8 cellular contexts compared by ENCODE assay signal in genomic region chr9:87684627-87685204, GRCh38. TPM values are rescaled to one million over a fixed set of nuclear protein-coding genes. Genes with fewer than 3 reads are reported as not detected.
DNase-seq lines count a peak whose midpoint lies in the region; ATAC-seq and TF ChIP-seq lines count a peak whose summit lies in the region.

No MANE protein-coding gene starts in this region.

- H4K20me1 ChIP-seq in HCT116 (ENCODE audit: insufficient read depth), result no peaks in the 10 kb centered on the region

- POLR2A ChIA-PET in HCT116 (lab: Charles Lee), result interaction anchor here (0.9 kb wide), 1 partner anchor 41 kb away, joined by 3 read pairs; the partner anchor contains the start of gene CTSL

- no peak for TF ChIP-seq POLR2A in HCT116 (IDR thresholded peaks at IDR 0.05; ENCODE audit: borderline replicate concordance, extremely low read depth, insufficient read depth, insufficient read length)
- TF ChIP-seq POLR2A in thyroid gland (IDR thresholded peaks at IDR 0.05), result no peak

- no TSS peak for BruUV-seq in HCT116 (replicated peaks; lab: Mats Ljungman, UMichigan)

- CTCF ChIA-PET in HCT116 (lab: Charles Lee), result interaction anchor here (0.7 to 3.4 kb wide), 13 partner anchors 11 to 308 kb away, joined by 3 to 33 read pairs (median 3); partner anchors contain the start of gene CTSL

- TF ChIP-seq CTCF in 22Rv1 (IDR thresholded peaks at IDR 0.05), result peak; percentile 85
- peak; percentile 72 to 86 (median 75); a peak in 5 of 6 replicates for TF ChIP-seq CTCF in HCT116 (IDR thresholded peaks at IDR 0.05 in 2 of 3, conservative IDR thresholded peaks at IDR 0.05 in 1 of 3; ENCODE audit: borderline replicate concordance in 1 of 3, insufficient read depth in 1 of 3, low read depth in 2 of 3, low read length in 2 of 3)
- peak; percentile 43 to 81 (median 66) for TF ChIP-seq CTCF in thyroid gland (IDR thresholded peaks at IDR 0.05)

- RAD21 ChIA-PET in HCT116 (lab: Charles Lee; ENCODE audit: low non-redundant PET in 1 of 2, low total read pairs in 2 of 2, uncharacterized antibody in 2 of 2, unreplicated experiment in 2 of 2), result interaction anchor here (0.6 to 1.3 kb wide), 3 partner anchors 10 to 42 kb away, joined by 3 read pairs; partner anchors contain the start of gene CTSL (in 2 of the 2)

- peak overlapping the region; percentile 32; the same call in 1 of the 2 replicates for H3K4me2 ChIP-seq in HCT116 (ENCODE audit: low read length)

- DNase-seq in HCT116 (ENCODE audit: low read depth, low spot score), result peak; percentile 15
- peak; percentile 57 for DNase-seq in astrocyte of the hippocampus (ENCODE audit: low read depth, low spot score)
- DNase-seq in inferior parietal cortex (ENCODE audit: extremely low spot score), result peak; percentile 81
- peak; percentile 59 to 70 for DNase-seq in thyroid gland

- intact Hi-C loops in HCT116 (cut with micrococcal nuclease) (loop anchor here (1.0 to 10.0 kb wide), 2 partner anchors 129 to 1320 kb away; no protein-coding TSS in a partner anchor), thyroid gland (cut with DNase I) (no loop called here)

- no peaks in the 10 kb centered on the region for H3K27me3 ChIP-seq in HCT116 (ENCODE audit: insufficient read depth, low read length)
- H3K27me3 ChIP-seq in thyroid gland, result no peaks in the 10 kb centered on the region

- H2AFZ ChIP-seq in HCT116 (ENCODE audit: low read depth, low read length, poor library complexity, severe bottlenecking), result peak overlapping the region; percentile 63

- no peaks in the 10 kb centered on the region for H3K36me3 ChIP-seq in HCT116 (ENCODE audit: control insufficient read depth in 1 of 2, insufficient read depth in 2 of 2, low read length in 2 of 2)
- peaks cover 5 to 7% of the 10 kb centered on the region in 2 donors for H3K36me3 ChIP-seq in thyroid gland

- H3K27ac ChIP-seq in 22Rv1, result no peak overlapping the region
- no peak overlapping the region for H3K27ac ChIP-seq in HCT116 (ENCODE audit: low read depth, low read length)
- no peak overlapping the region for H3K27ac ChIP-seq in thyroid gland

- ATAC-seq in HCT116 (peak; percentile 90), HG02981 (IDR thresholded peaks at IDR 0.05; ENCODE audit: unreplicated experiment) (no peak), GM18873 (IDR thresholded peaks at IDR 0.05; ENCODE audit: low FRiP score, unreplicated experiment) (no peak), HG02623 (IDR thresholded peaks at IDR 0.05; ENCODE audit: unreplicated experiment) (no peak)

- H3K4me3 ChIP-seq in HCT116 (replicated peaks in 1 of 2; ENCODE audit: low read depth in 1 of 2, low read length in 2 of 2), result no peak overlapping the region
- no peak overlapping the region for H3K4me3 ChIP-seq in thyroid gland (replicated peaks in 1 of 3)

- H3K9ac ChIP-seq in HCT116 (ENCODE audit: low read length), result no peak overlapping the region

- H3K9me3 ChIP-seq in HCT116 (ENCODE audit: control insufficient read depth in 1 of 2, insufficient read depth in 1 of 2, low read depth in 1 of 2, low read length in 2 of 2) (no peaks in the 10 kb centered on the region), thyroid gland (no peaks in the 10 kb centered on the region)

- H3K79me2 ChIP-seq in HCT116 (ENCODE audit: insufficient read depth, low read length), result no peaks in the 10 kb centered on the region

- TF ChIP-seq RAD21 in HCT116 (IDR thresholded peaks at IDR 0.05; ENCODE audit: low read depth), result peak; percentile 88

- H3K9me2 ChIP-seq in HCT116 (ENCODE audit: insufficient read depth), result no peaks in the 10 kb centered on the region

- 28 to 34% methylated on average over 11 of the region's 11 CpGs for WGBS in thyroid gland, 2 donors

- peaks cover 0 to 4% of the 10 kb centered on the region in 2 experiments; a peak in 1 of 4 replicates for H3K4me1 ChIP-seq in HCT116 (ENCODE audit: control insufficient read depth in 1 of 2, insufficient read depth in 2 of 2, low read length in 2 of 2)
- H3K4me1 ChIP-seq in thyroid gland, result peaks cover 5 to 8% of the 10 kb centered on the region in 2 donors

TF ChIP-seq in HCT116, 20 proteins besides CTCF, POLR2A, EP300 and RAD21:
- TF ChIP-seq CEBPB (IDR thresholded peaks at IDR 0.05; ENCODE audit: low read depth) (no peak), SIN3A (IDR thresholded peaks at IDR 0.05; ENCODE audit: low read depth) (no peak), CBX3 (IDR thresholded peaks at IDR 0.05; ENCODE audit: low read depth) (no peak; the same call in 1 of the 2 replicates), ZFX (IDR thresholded peaks at IDR 0.05) (no peak)
- TF ChIP-seq, protein P1, sequence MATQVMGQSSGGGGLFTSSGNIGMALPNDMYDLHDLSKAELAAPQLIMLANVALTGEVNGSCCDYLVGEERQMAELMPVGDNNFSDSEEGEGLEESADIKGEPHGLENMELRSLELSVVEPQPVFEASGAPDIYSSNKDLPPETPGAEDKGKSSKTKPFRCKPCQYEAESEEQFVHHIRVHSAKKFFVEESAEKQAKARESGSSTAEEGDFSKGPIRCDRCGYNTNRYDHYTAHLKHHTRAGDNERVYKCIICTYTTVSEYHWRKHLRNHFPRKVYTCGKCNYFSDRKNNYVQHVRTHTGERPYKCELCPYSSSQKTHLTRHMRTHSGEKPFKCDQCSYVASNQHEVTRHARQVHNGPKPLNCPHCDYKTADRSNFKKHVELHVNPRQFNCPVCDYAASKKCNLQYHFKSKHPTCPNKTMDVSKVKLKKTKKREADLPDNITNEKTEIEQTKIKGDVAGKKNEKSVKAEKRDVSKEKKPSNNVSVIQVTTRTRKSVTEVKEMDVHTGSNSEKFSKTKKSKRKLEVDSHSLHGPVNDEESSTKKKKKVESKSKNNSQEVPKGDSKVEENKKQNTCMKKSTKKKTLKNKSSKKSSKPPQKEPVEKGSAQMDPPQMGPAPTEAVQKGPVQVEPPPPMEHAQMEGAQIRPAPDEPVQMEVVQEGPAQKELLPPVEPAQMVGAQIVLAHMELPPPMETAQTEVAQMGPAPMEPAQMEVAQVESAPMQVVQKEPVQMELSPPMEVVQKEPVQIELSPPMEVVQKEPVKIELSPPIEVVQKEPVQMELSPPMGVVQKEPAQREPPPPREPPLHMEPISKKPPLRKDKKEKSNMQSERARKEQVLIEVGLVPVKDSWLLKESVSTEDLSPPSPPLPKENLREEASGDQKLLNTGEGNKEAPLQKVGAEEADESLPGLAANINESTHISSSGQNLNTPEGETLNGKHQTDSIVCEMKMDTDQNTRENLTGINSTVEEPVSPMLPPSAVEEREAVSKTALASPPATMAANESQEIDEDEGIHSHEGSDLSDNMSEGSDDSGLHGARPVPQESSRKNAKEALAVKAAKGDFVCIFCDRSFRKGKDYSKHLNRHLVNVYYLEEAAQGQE (IDR thresholded peaks at IDR 0.05; ENCODE audit: low read depth), result no peak
- TF ChIP-seq, protein P2, sequence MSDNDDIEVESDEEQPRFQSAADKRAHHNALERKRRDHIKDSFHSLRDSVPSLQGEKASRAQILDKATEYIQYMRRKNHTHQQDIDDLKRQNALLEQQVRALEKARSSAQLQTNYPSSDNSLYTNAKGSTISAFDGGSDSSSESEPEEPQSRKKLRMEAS (IDR thresholded peaks at IDR 0.05), result 0 out of 2 replicates have a peak, but pooled peaks have one; percentile 26

RNA-seq across cellular contexts. Expression of gene CTSL, which starts 41.2 kb away (rescaled TPM):
- 63.1 TPM for total RNA-seq in HCT116 (2021; ENCODE audit: unreplicated experiment)
- polyA plus RNA-seq in HCT116 (2012), result 71.9 and 77.1 TPM in 2 replicates
- 100 to 1,000 TPM in 3 of 4 donors, 10 to 100 TPM in 1; 62.0 to 172 (median 112) TPM for total RNA-seq in thyroid gland

Comparison
In these comparisons a context has a peak if more than half of its experiments do, and no peak if none do; other contexts are left out.
1. DNase-seq: peak in every context shown above with its lines; median percentile 81 in inferior parietal cortex; 64 in thyroid gland; 57 in astrocyte of the hippocampus; 15 in HCT116.